In genomic region chr15:41961803-41962202, GRCh38 we compare ENCODE assay signal across 19 cellular contexts. TPM values are rescaled to one million over a fixed set of nuclear protein-coding genes. Genes with fewer than 3 reads are reported as not detected.
A peak's percentile ranks its signal among the peaks of the same experiment; 100 is the strongest.
DNase-seq lines count a peak whose midpoint lies in the region; ATAC-seq and TF ChIP-seq lines count a peak whose summit lies in the region.
"Had no signal": no experiment of that assay in that cellular context is flagged by ENCODE, and none has a peak within 500 bp of the region (broad histone marks: within the 10 kb centered on the region; RNA-seq: fewer than 3 reads in every experiment).

No MANE protein-coding gene starts in this region.

- WGBS in hepatocyte (ENCODE audit: low lambda C conversion rate, missing lambda C conversion rate), result 58% methylated on average over 1 of the region's 1 CpG

- DNase-seq in Caco-2, result no peak
- DNase-seq in ascending aorta (ENCODE audit: low spot score in 2 of 2), result no peak
- DNase-seq in hepatocyte (ENCODE audit: low spot score), result no peak
- DNase-seq in EL, result no peak
- DNase-seq: DMS153; NCI-H1048; NCI-H146; NCI-H2227 treated with DMSO at 0.1 percent for 48 hours; NCI-H524 treated with DMSO at 0.1 percent for 48 hours; NK-92 treated with Interleukin-12 subunit alpha and Interleukin-12 subunit beta, amount 100 ng/mL, for 24 hours; OCI-M1 had no signal

- H3K9me3 ChIP-seq in Caco-2 (no peaks in the 10 kb centered on the region), ascending aorta (no peaks in the 10 kb centered on the region), hepatocyte (ENCODE audit: low read depth) (no peaks in the 10 kb centered on the region), skeletal muscle satellite cell (replicated peaks; ENCODE audit: low read length) (no peaks in the 10 kb centered on the region)

- CTCF ChIA-PET in Caco-2 (lab: Charles Lee), result no interaction called here

- BruUV-seq in Caco-2 (replicated peaks; lab: Mats Ljungman, UMichigan), result no TSS peak

- H3K27ac Mint-ChIP-seq in Caco-2 (ENCODE audit: unreplicated experiment), result peak overlapping the region; percentile 85

- H3K4me3 ChIP-seq in Caco-2 (ENCODE audit: low read depth, low read length) (no peak overlapping the region), ascending aorta (no peak overlapping the region), hepatocyte (no peak overlapping the region), skeletal muscle satellite cell (ENCODE audit: low read length) (no peak overlapping the region)
- H3K4me3 ChIP-seq: BLaER1, K562 had no signal

- peaks cover 54% of the 10 kb centered on the region for H3K36me3 Mint-ChIP-seq in Caco-2 (ENCODE audit: insufficient read depth, unreplicated experiment)

- ATAC-seq in GM18868 (IDR thresholded peaks at IDR 0.05; ENCODE audit: unreplicated experiment) (no peak), GM18502 (IDR thresholded peaks at IDR 0.05; ENCODE audit: poor library complexity, unreplicated experiment) (no peak)
- ATAC-seq: HCT116, K562 had no signal

- no peaks in the 10 kb centered on the region for H3K27me3 ChIP-seq in Caco-2 (replicated peaks; ENCODE audit: control insufficient read depth, insufficient read depth, low read length)
- H3K27me3 ChIP-seq in ascending aorta, result no peaks in the 10 kb centered on the region
- no peaks in the 10 kb centered on the region for H3K27me3 ChIP-seq in hepatocyte
- H3K27me3 ChIP-seq in skeletal muscle satellite cell (ENCODE audit: control insufficient read depth, insufficient read depth, low read length), result no peaks in the 10 kb centered on the region
- H3K27me3 ChIP-seq: BLaER1 had no signal

- no peaks in the 10 kb centered on the region for H3K9me2 ChIP-seq in hepatocyte (replicated peaks; ENCODE audit: insufficient read depth)

- H3K9ac ChIP-seq in skeletal muscle satellite cell (ENCODE audit: low read depth, low read length), result no peak overlapping the region
- H3K9ac ChIP-seq: BLaER1 had no signal

- TF ChIP-seq CTCF in Caco-2 (IDR thresholded peaks at IDR 0.05; ENCODE audit: insufficient read depth in 1 of 2, low read depth in 1 of 2, low read length in 1 of 2, severe bottlenecking in 1 of 2, unreplicated experiment in 1 of 2), result no peak
- no peak for TF ChIP-seq CTCF in ascending aorta (IDR thresholded peaks at IDR 0.05)
- TF ChIP-seq CTCF in hepatocyte (IDR thresholded peaks at IDR 0.05; ENCODE audit: poor library complexity), result no peak

- no peak overlapping the region for H2AFZ ChIP-seq in hepatocyte

- no peaks in the 10 kb centered on the region for H3K27me3 Mint-ChIP-seq in Caco-2 (ENCODE audit: insufficient read depth, unreplicated experiment)

- H3K4me3 Mint-ChIP-seq in Caco-2 (ENCODE audit: unreplicated experiment), result peak overlapping the region; percentile 55

- H3K27ac ChIP-seq in ascending aorta, result peak overlapping the region; percentile 55 to 80
- peak overlapping the region; percentile 91 for H3K27ac ChIP-seq in hepatocyte
- H3K27ac ChIP-seq: BLaER1, HL-60 had no signal

- intact Hi-C loops in Caco-2 (cut with micrococcal nuclease; ENCODE audit: unreplicated experiment) (loop anchor here (1.0 kb wide), 1 partner anchor 7 kb away; no protein-coding TSS in a partner anchor), ascending aorta (cut with DNase I) (loop anchor here (10.0 kb wide), 1 partner anchor 1553 kb away; the partner anchor contains the start of gene MAP1A)

- H3K4me1 Mint-ChIP-seq in Caco-2 (ENCODE audit: low read depth, unreplicated experiment), result peaks cover 40% of the 10 kb centered on the region

- H3K36me3 ChIP-seq in Caco-2 (ENCODE audit: control insufficient read depth, insufficient read depth, low read length) (no peaks in the 10 kb centered on the region), ascending aorta (no peaks in the 10 kb centered on the region), hepatocyte (replicated peaks; ENCODE audit: insufficient read depth, low read depth) (no peaks in the 10 kb centered on the region), skeletal muscle satellite cell (ENCODE audit: insufficient read depth, low read length) (peaks cover 6% of the 10 kb centered on the region)

- H3K4me1 ChIP-seq in Caco-2 (peaks cover 46% of the 10 kb centered on the region), ascending aorta (peaks cover 5 to 50% of the 10 kb centered on the region in 2 donors), hepatocyte (ENCODE audit: insufficient read depth) (peaks cover 22% of the 10 kb centered on the region), skeletal muscle satellite cell (ENCODE audit: control insufficient read depth, insufficient read depth, low read length) (peaks cover 21% of the 10 kb centered on the region)

- no peaks in the 10 kb centered on the region for H4K20me1 ChIP-seq in hepatocyte (ENCODE audit: insufficient read depth, poor library complexity, severe bottlenecking)

- peaks cover 60% of the 10 kb centered on the region for H3K79me2 ChIP-seq in hepatocyte

- H3K9me3 Mint-ChIP-seq in Caco-2 (ENCODE audit: unreplicated experiment), result no peaks in the 10 kb centered on the region

- peak overlapping the region; percentile 56 for H3K4me2 ChIP-seq in hepatocyte
- H3K4me2 ChIP-seq in skeletal muscle satellite cell (ENCODE audit: low read length), result peak overlapping the region; percentile 58
- H3K4me2 ChIP-seq: BLaER1 had no signal

- POLR2A ChIA-PET in Caco-2 (lab: Charles Lee), result interaction anchor here (0.6 to 2.6 kb wide), 2 partner anchors 11 to 768 kb away, joined by 11 to 15 read pairs; partner anchors contain the start of gene EHD4

RNA-seq across cellular contexts. Expression of gene EHD4, which starts 10.6 kb away (rescaled TPM):
- total RNA-seq in Caco-2 (2022) (31.6 TPM in 2 replicates), ascending aorta (70.4 TPM), hepatocyte (26.4 and 27.3 TPM in 2 replicates)
- 30.9 and 34.7 TPM in 2 replicates for polyA plus RNA-seq in hepatocyte
- total RNA-seq in skeletal muscle satellite cell (2012; rRNA removed), result 11.2 and 16.6 TPM in 2 replicates

RNA-seq across cellular contexts. Expression of gene PLA2G4E, which starts 59.0 kb away (rescaled TPM):
- 1.4 and 1.8 TPM in 2 replicates for total RNA-seq in Caco-2 (2022)
- not detected for total RNA-seq in ascending aorta
- 0.07 and 0.20 TPM in 2 replicates for total RNA-seq in hepatocyte
- polyA plus RNA-seq in hepatocyte, result 0.54 TPM in 1 of 2 replicates, not detected in the other
- total RNA-seq in skeletal muscle satellite cell (2012; rRNA removed), result not detected in 2 replicates
- total RNA-seq: K562, SK-MEL-5 had no signal
